In genomic region chr7:124929467-124930172, GRCh38 we compare ENCODE assay signal across 8 cellular contexts. TPM values are rescaled to one million over a fixed set of nuclear protein-coding genes. Genes with fewer than 3 reads are reported as not detected.
A peak's percentile ranks its signal among the peaks of the same experiment; 100 is the strongest.
DNase-seq lines count a peak whose midpoint lies in the region; ATAC-seq, FAIRE-seq and TF ChIP-seq lines count a peak whose summit lies in the region.

A gene with protein sequence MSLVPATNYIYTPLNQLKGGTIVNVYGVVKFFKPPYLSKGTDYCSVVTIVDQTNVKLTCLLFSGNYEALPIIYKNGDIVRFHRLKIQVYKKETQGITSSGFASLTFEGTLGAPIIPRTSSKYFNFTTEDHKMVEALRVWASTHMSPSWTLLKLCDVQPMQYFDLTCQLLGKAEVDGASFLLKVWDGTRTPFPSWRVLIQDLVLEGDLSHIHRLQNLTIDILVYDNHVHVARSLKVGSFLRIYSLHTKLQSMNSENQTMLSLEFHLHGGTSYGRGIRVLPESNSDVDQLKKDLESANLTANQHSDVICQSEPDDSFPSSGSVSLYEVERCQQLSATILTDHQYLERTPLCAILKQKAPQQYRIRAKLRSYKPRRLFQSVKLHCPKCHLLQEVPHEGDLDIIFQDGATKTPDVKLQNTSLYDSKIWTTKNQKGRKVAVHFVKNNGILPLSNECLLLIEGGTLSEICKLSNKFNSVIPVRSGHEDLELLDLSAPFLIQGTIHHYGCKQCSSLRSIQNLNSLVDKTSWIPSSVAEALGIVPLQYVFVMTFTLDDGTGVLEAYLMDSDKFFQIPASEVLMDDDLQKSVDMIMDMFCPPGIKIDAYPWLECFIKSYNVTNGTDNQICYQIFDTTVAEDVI (minus strand): TSS chr7:124929825. CDS start chr7:124897173, 32,652 bp downstream.

- no peaks in the 10 kb centered on the region for H3K27me3 ChIP-seq in Loucy (ENCODE audit: insufficient read depth, low read length, poor library complexity, severe bottlenecking)

- H3K27me3 Mint-ChIP-seq in natural killer cell (ENCODE audit: low read depth in 2 of 2): no peaks in the 10 kb centered on the region

- peak within 1 kb of the TSS; percentile 87 for H3K4me3 ChIP-seq in Loucy (ENCODE audit: low read length, poor library complexity, severe bottlenecking)

- DNase-seq in EL (peak; percentile 99), H54 (ENCODE audit: insufficient read length, low spot score) (peak; percentile 81), fibroblast of peridontal ligament (ENCODE audit: extremely low read depth) (peak; percentile 100), natural killer cell (peak; percentile 93)
- peak; percentile 97 for DNase-seq in activated T-helper 9 cell treated with anti-CD3 and anti-CD28 coated beads, Interleukin-2, amount 50 U/mL, for 16 hours (ENCODE audit: low read depth)
- peak; percentile 98 for DNase-seq in stimulated activated naive CD4-positive, alpha-beta T cell treated with Interleukin-2 at 50 U/mL for 16 hours (lab: John Stamatoyannopoulos, UW)

- no peaks in the 10 kb centered on the region for H3K36me3 ChIP-seq in Loucy (ENCODE audit: insufficient read depth, low read length)

- peak within 1 kb of the TSS; percentile 97 for H3K4me2 ChIP-seq in Loucy (ENCODE audit: low read depth, low read length, poor library complexity, severe bottlenecking)

- peak within 1 kb of the TSS; percentile 93 to 97 for H3K27ac Mint-ChIP-seq in natural killer cell

- intact Hi-C loops in natural killer cell (cut with micrococcal nuclease): no loop called here

- peak within 1 kb of the TSS; percentile 88 for H3K9ac ChIP-seq in Loucy (ENCODE audit: low read depth, low read length, poor library complexity, severe bottlenecking)

- no peaks in the 10 kb centered on the region for H3K36me3 Mint-ChIP-seq in natural killer cell

- TF ChIP-seq CTCF in Loucy (conservative IDR thresholded peaks at IDR 0.05; ENCODE audit: low read length): no peak
- TF ChIP-seq CTCF in natural killer cell (IDR thresholded peaks at IDR 0.05): no peak

- no peaks in the 10 kb centered on the region for H3K9me3 Mint-ChIP-seq in natural killer cell

- TF ChIP-seq POLR2A in H54 (IDR thresholded peaks at IDR 0.05; ENCODE audit: low read depth, low read length): peak; percentile 58
- peak; percentile 80 for TF ChIP-seq POLR2A in Raji (IDR thresholded peaks at IDR 0.05; ENCODE audit: insufficient read depth, low read depth, low read length)

- peaks cover 23 to 27% of the 10 kb centered on the region in 2 donors for H3K4me1 Mint-ChIP-seq in natural killer cell

- peaks cover 39% of the 10 kb centered on the region for H3K4me1 ChIP-seq in Loucy (ENCODE audit: insufficient read depth, low read length, poor library complexity, severe bottlenecking)

- peak within 1 kb of the TSS; percentile 97 for H3K4me3 Mint-ChIP-seq in natural killer cell

- peak within 1 kb of the TSS; percentile 93 for H2AFZ ChIP-seq in Loucy (ENCODE audit: low read length)

- no peaks in the 10 kb centered on the region for H3K9me2 ChIP-seq in Loucy (replicated peaks; ENCODE audit: low read depth, low read length)

- no peaks in the 10 kb centered on the region for H3K9me3 ChIP-seq in Loucy (ENCODE audit: insufficient read depth, low read depth, low read length)

- peak; percentile 98 for FAIRE-seq in H54 (lab: Jason Lieb, UNC)

- peak; percentile 97 to 99 (median 99) for ATAC-seq in natural killer cell

- H3K79me2 ChIP-seq in Loucy (ENCODE audit: insufficient read depth, low read length): peaks cover 46% of the 10 kb centered on the region

- H4K20me1 ChIP-seq in Loucy (ENCODE audit: insufficient read depth, low read length, poor library complexity, severe bottlenecking): peaks cover 27% of the 10 kb centered on the region

- no peaks in the 10 kb centered on the region; the same call in 1 of the 2 replicates for H3F3A ChIP-seq in Loucy (ENCODE audit: low read depth)

RNA-seq across cellular contexts. Expression of the gene that starts here (rescaled TPM):
- total RNA-seq in natural killer cell: 10 to 100 TPM; 19.7 to 22.0 (median 20.8) TPM

Comparison
In these comparisons a context has a peak if more than half of its experiments do, and no peak if none do; other contexts are left out.
1. Peak in every context shown above with its lines: DNase-seq, ATAC-seq and H3K4me3 ChIP-seq.